Comparison of ENCODE assay signal across 8 cellular contexts in genomic region chr1:204438628-204439027, GRCh38. TPM values are rescaled to one million over a fixed set of nuclear protein-coding genes. Genes with fewer than 3 reads are reported as not detected.
A peak's percentile ranks its signal among the peaks of the same experiment; 100 is the strongest.
DNase-seq lines count a peak whose midpoint lies in the region; ATAC-seq and TF ChIP-seq lines count a peak whose summit lies in the region.

No MANE protein-coding gene starts in this region.

- H3K36me3 ChIP-seq in psoas muscle (ENCODE audit: insufficient read depth in 1 of 2, low read depth in 1 of 2): peaks cover 8 to 93% of the 10 kb centered on the region in 2 donors

- H3K4me1 ChIP-seq in psoas muscle: peaks cover 82% of the 10 kb centered on the region

- peaks cover 41% of the 10 kb centered on the region for H3K4me1 Mint-ChIP-seq in endothelial cell (ENCODE audit: unreplicated experiment)
- H3K4me1 Mint-ChIP-seq in progenitor cell of endocrine pancreas (ENCODE audit: low read depth): no peaks in the 10 kb centered on the region

- H3K27me3 Mint-ChIP-seq in endothelial cell (ENCODE audit: unreplicated experiment) (peaks cover 14% of the 10 kb centered on the region), progenitor cell of endocrine pancreas (no peaks in the 10 kb centered on the region)

- H3K4me3 ChIP-seq in psoas muscle: no peak overlapping the region

- H3K27ac Mint-ChIP-seq in endothelial cell (ENCODE audit: unreplicated experiment): peak overlapping the region; percentile 53
- no peak overlapping the region for H3K27ac Mint-ChIP-seq in progenitor cell of endocrine pancreas

- H3K27ac ChIP-seq in psoas muscle: peak overlapping the region; percentile 69

- DNase-seq in Daoy (ENCODE audit: low read depth) (peak; percentile 96), NCI-H446 treated with DMSO at 0.1 percent for 48 hours (lab: John Stamatoyannopoulos, UW) (peak; percentile 36), endothelial cell (ENCODE audit: low spot score) (no peak), psoas muscle (peak; percentile 41 to 70), progenitor cell of endocrine pancreas (ENCODE audit: low spot score, unreplicated experiment) (no peak), MV-4-11 (lab: John Stamatoyannopoulos, UW) (no peak)
- no peak for DNase-seq in activated effector memory CD4-positive, alpha-beta T cell treated with Interleukin-2 at 50 U/mL for 16 hours

- H3K9me3 Mint-ChIP-seq in endothelial cell (ENCODE audit: unreplicated experiment) (no peaks in the 10 kb centered on the region), progenitor cell of endocrine pancreas (ENCODE audit: low read depth) (no peaks in the 10 kb centered on the region)

- TF ChIP-seq CTCF in endothelial cell (IDR thresholded peaks at IDR 0.05; ENCODE audit: unreplicated experiment): no peak
- no peak for TF ChIP-seq CTCF in psoas muscle (IDR thresholded peaks at IDR 0.05)
- TF ChIP-seq CTCF in progenitor cell of endocrine pancreas (IDR thresholded peaks at IDR 0.05; ENCODE audit: unreplicated experiment): no peak

- no peaks in the 10 kb centered on the region for H3K9me3 ChIP-seq in psoas muscle

- H3K27me3 ChIP-seq in psoas muscle (ENCODE audit: insufficient read depth in 3 of 3, low read length in 2 of 3): no peaks in the 10 kb centered on the region

- peak; percentile 83 to 87 (median 86) for ATAC-seq in psoas muscle
- no peak for ATAC-seq in GM18517 (IDR thresholded peaks at IDR 0.05; ENCODE audit: unreplicated experiment)

- H3K36me3 Mint-ChIP-seq in endothelial cell (ENCODE audit: low read depth, unreplicated experiment): peaks cover 84% of the 10 kb centered on the region
- peaks cover 37% of the 10 kb centered on the region for H3K36me3 Mint-ChIP-seq in progenitor cell of endocrine pancreas (ENCODE audit: insufficient read depth)

- H3K4me3 Mint-ChIP-seq in endothelial cell (ENCODE audit: unreplicated experiment) (peak overlapping the region; percentile 39), progenitor cell of endocrine pancreas (ENCODE audit: low read depth) (no peak overlapping the region)

- intact Hi-C loops in psoas muscle (cut with DNase I): no loop called here

- 47 to 71% (median 55%) methylated on average over 7 of the region's 7 CpGs for WGBS in psoas muscle, 3 donors

RNA-seq across cellular contexts. Expression of gene PPP1R15B, which starts 27.0 kb away (rescaled TPM):
- total RNA-seq in Daoy (2014; rRNA removed; shearing (Covaris generic)): 22.5 and 30.7 TPM in 2 replicates
- total RNA-seq in endothelial cell (ENCODE audit: unreplicated experiment) (43.2 TPM), psoas muscle (10 to 100 TPM; 15.5 to 35.2 (median 26.0) TPM), progenitor cell of endocrine pancreas (42.6 and 43.3 TPM in 2 replicates)
- polyA plus RNA-seq in psoas muscle: 10 to 100 TPM; 12.2 to 23.9 (median 12.9) TPM

RNA-seq across cellular contexts. Expression of gene PIK3C2B, which starts 56.0 kb away (rescaled TPM):
- total RNA-seq in Daoy (2014; rRNA removed; shearing (Covaris generic)): 0.54 and 0.91 TPM in 2 replicates
- 256 TPM for total RNA-seq in endothelial cell (ENCODE audit: unreplicated experiment)
- 10 to 100 TPM in 3 of 4 donors, 1 to 10 TPM in 1; 8.2 to 20.9 (median 13.9) TPM for total RNA-seq in psoas muscle
- polyA plus RNA-seq in psoas muscle: 1 to 10 TPM; 1.9 to 3.9 (median 1.9) TPM
- 62.2 and 62.7 TPM in 2 replicates for total RNA-seq in progenitor cell of endocrine pancreas

Comparison
In these comparisons a context has a peak if more than half of its experiments do, and no peak if none do; other contexts are left out.
1. DNase-seq: peak in Daoy (single experiment), NCI-H446 treated with DMSO at 0.1 percent for 48 hours (single experiment) and psoas muscle (2 of 2); none in endothelial cell (single experiment), progenitor cell of endocrine pancreas (single experiment), MV-4-11 (single experiment) and activated effector memory CD4-positive, alpha-beta T cell treated with Interleukin-2 at 50 U/mL for 16 hours (single experiment).